ENCODE assay signal across 8 cellular contexts in genomic region chr15:74857082-74857655, GRCh38. TPM values are rescaled to one million over a fixed set of nuclear protein-coding genes. Genes with fewer than 3 reads are reported as not detected.
DNase-seq lines count a peak whose midpoint lies in the region; ATAC-seq and TF ChIP-seq lines count a peak whose summit lies in the region.

No MANE protein-coding gene starts in this region.

- intact Hi-C loops in A673 (cut with micrococcal nuclease; ENCODE audit: unreplicated experiment) = no loop called here

- peaks cover 22% of the 10 kb centered on the region for H3K36me3 ChIP-seq in A673 (ENCODE audit: insufficient read depth, low read length, poor library complexity, severe bottlenecking)

- TF ChIP-seq CTCF in A673 (conservative IDR thresholded peaks at IDR 0.05; ENCODE audit: low read depth, low read length) = no peak

- H3K9me3 ChIP-seq in A673 (ENCODE audit: low read depth, low read length, poor library complexity, severe bottlenecking) = no peaks in the 10 kb centered on the region

- ATAC-seq in GM19043 (IDR thresholded peaks at IDR 0.05; ENCODE audit: low read depth, unreplicated experiment) (peak; percentile 87), HG03280 (IDR thresholded peaks at IDR 0.05; ENCODE audit: unreplicated experiment) (peak; percentile 65)

- H3K27ac ChIP-seq in A673 (ENCODE audit: low read depth, low read length, poor library complexity, severe bottlenecking) (peak overlapping the region; percentile 30), cingulate gyrus (ENCODE audit: low read depth, low read length) (peak overlapping the region; percentile 24)

- no peaks in the 10 kb centered on the region for H3K4me1 ChIP-seq in A673 (ENCODE audit: insufficient read depth, low read length, poor library complexity, severe bottlenecking)

- POLR2A ChIA-PET in A673 (lab: Charles Lee; ENCODE audit: low non-redundant PET) = no interaction called here

- H3K27me3 ChIP-seq in A673 (replicated peaks; ENCODE audit: insufficient read depth, low read depth, low read length, poor library complexity) = no peaks in the 10 kb centered on the region

- CTCF ChIA-PET in A673 (lab: Charles Lee) = no interaction called here

- no peak overlapping the region for H3K4me3 ChIP-seq in A673 (ENCODE audit: low read depth, low read length, poor library complexity, severe bottlenecking)

- no TSS peak for BruUV-seq in A673 (replicated peaks; lab: Mats Ljungman, UMichigan)

- DNase-seq in A673 (ENCODE audit: low spot score) (no peak), GF-D8 (lab: John Stamatoyannopoulos, UW) (no peak)
- no peak for DNase-seq in stimulated activated CD4-positive, alpha-beta T cell treated with anti-CD3 and anti-CD28 coated beads, Interleukin-4, amount 100 ng/mL, for 1 hour
- no peak for DNase-seq in central memory CD4-positive, alpha-beta T cell
- DNase-seq in stimulated activated CD4-positive, alpha-beta T cell treated with anti-CD3 and anti-CD28 coated beads, Interleukin-1b, Interleukin-23, amount 100 ng/mL, for 48 hours = no peak

RNA-seq across cellular contexts. Expression of gene ULK3, which starts 14.2 kb away (rescaled TPM):
- 53.3 and 58.3 TPM in 2 replicates for total RNA-seq in A673 (2021)

RNA-seq across cellular contexts. Expression of gene SCAMP2, which starts 16.0 kb away (rescaled TPM):
- total RNA-seq in A673 (2021) = 77.9 and 94.4 TPM in 2 replicates

RNA-seq across cellular contexts. Expression of gene CPLX3, which starts 30.7 kb away (rescaled TPM):
- 0.17 and 0.28 TPM in 2 replicates for total RNA-seq in A673 (2021)

RNA-seq across cellular contexts. Expression of gene MPI, which starts 32.7 kb away (rescaled TPM):
- 48.2 and 62.8 TPM in 2 replicates for total RNA-seq in A673 (2021)

RNA-seq across cellular contexts. Expression of gene LMAN1L, which starts 44.5 kb away (rescaled TPM):
- 0.80 TPM in 1 of 2 replicates, not detected in the other for total RNA-seq in A673 (2021)
